9 cellular contexts compared by ENCODE assay signal in the genomic region with DNA sequence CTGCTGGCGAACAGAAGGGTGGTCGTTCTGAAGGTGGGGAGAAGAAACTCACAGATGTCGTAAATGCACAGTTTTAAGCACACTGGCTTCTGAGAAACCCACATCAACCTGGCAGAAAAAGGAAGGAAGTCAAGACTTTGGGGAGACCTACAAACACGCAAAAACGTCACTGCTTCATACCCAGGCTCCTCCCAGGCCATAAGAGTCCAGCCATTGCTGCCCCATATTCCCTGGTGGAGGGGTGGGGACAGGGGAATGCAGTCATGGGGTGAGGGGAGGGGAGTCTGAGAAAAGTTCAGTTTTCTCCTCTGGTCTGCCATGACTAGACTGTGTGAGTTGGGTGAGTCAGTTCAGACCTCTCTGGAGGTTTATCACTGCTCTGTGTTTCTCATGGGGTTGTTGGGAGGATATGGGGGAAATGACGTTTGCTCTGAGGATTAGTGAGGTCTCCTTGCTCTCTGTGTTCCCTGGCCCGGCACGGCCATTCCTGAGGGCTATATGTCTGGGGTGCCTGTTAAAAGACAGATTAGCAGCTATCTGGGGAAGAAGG.
DNase-seq lines count a peak whose midpoint lies in the region; ATAC-seq and TF ChIP-seq lines count a peak whose summit lies in the region.
"Had no signal": no experiment of that assay in that cellular context is flagged by ENCODE, and none has a peak within 500 bp of the region (broad histone marks: within the 10 kb centered on the region; RNA-seq: fewer than 3 reads in every experiment).

No MANE protein-coding gene starts in this region.

- ATAC-seq in CD8-positive, alpha-beta T cell = peak; percentile 80
- ATAC-seq in HG03354 (IDR thresholded peaks at IDR 0.05; ENCODE audit: poor library complexity, severe bottlenecking, unreplicated experiment) = peak; percentile 53
- no peak for ATAC-seq in HG02623 (IDR thresholded peaks at IDR 0.05; ENCODE audit: unreplicated experiment)
- no peak for ATAC-seq in GM19023 (IDR thresholded peaks at IDR 0.05; ENCODE audit: unreplicated experiment)
- no peak for ATAC-seq in HG03457 (IDR thresholded peaks at IDR 0.05; ENCODE audit: unreplicated experiment)

- no peaks in the 10 kb centered on the region for H3K27me3 ChIP-seq in CD8-positive, alpha-beta T cell (ENCODE audit: insufficient read depth, low read length)

- intact Hi-C loops in CD8-positive, alpha-beta T cell (cut with DNase I, micrococcal nuclease) = no loop called here

- peaks cover 33% of the 10 kb centered on the region for H3K4me1 Mint-ChIP-seq in CD8-positive, alpha-beta T cell (ENCODE audit: low read depth)
- H3K4me1 Mint-ChIP-seq in activated naive CD8-positive, alpha-beta T cell (ENCODE audit: low read depth) = peaks cover 40% of the 10 kb centered on the region

- no peak overlapping the region for H3K27ac ChIP-seq in CD8-positive, alpha-beta T cell (ENCODE audit: low read depth, low read length)
- H3K27ac ChIP-seq in mesodermal cell (ENCODE audit: low read depth, low read length, severe bottlenecking) = peak overlapping the region; percentile 96

- H3K9me3 ChIP-seq in CD8-positive, alpha-beta T cell (ENCODE audit: low read length) = no peaks in the 10 kb centered on the region
- H3K9me3 ChIP-seq in mesodermal cell (ENCODE audit: control insufficient read depth, low read length) = no peaks in the 10 kb centered on the region

- no peaks in the 10 kb centered on the region for H3K36me3 Mint-ChIP-seq in CD8-positive, alpha-beta T cell
- peaks cover 5% of the 10 kb centered on the region for H3K36me3 Mint-ChIP-seq in activated naive CD8-positive, alpha-beta T cell

- POLR2A ChIA-PET in CD8-positive, alpha-beta T cell (lab: Charles Lee) = no interaction called here

- H3K36me3 ChIP-seq in CD8-positive, alpha-beta T cell (ENCODE audit: insufficient read depth, low read length) = no peaks in the 10 kb centered on the region
- peaks cover 6% of the 10 kb centered on the region for H3K36me3 ChIP-seq in mesodermal cell (ENCODE audit: control insufficient read depth, insufficient read depth, low read length)

- peak overlapping the region; percentile 62 for H3K27ac Mint-ChIP-seq in CD8-positive, alpha-beta T cell
- peak overlapping the region; percentile 80 for H3K27ac Mint-ChIP-seq in activated naive CD8-positive, alpha-beta T cell

- H3K4me3 Mint-ChIP-seq in CD8-positive, alpha-beta T cell = no peak overlapping the region
- H3K4me3 Mint-ChIP-seq in activated naive CD8-positive, alpha-beta T cell = peak overlapping the region; percentile 42

- no peak overlapping the region for H3K4me3 ChIP-seq in CD8-positive, alpha-beta T cell (ENCODE audit: low read depth, low read length)
- H3K4me3 ChIP-seq in mesodermal cell (ENCODE audit: extremely low read depth, insufficient read depth, low read length, poor library complexity, severe bottlenecking) = no peak overlapping the region

- H3K4me1 ChIP-seq in CD8-positive, alpha-beta T cell (ENCODE audit: insufficient read depth, low read length) = peaks cover 17% of the 10 kb centered on the region
- peaks cover 48% of the 10 kb centered on the region for H3K4me1 ChIP-seq in mesodermal cell (ENCODE audit: control insufficient read depth, insufficient read depth, low read length, poor library complexity, severe bottlenecking)

- H3K9me3 Mint-ChIP-seq in CD8-positive, alpha-beta T cell = no peaks in the 10 kb centered on the region
- H3K9me3 Mint-ChIP-seq in activated naive CD8-positive, alpha-beta T cell (ENCODE audit: low read depth) = no peaks in the 10 kb centered on the region

- CTCF ChIA-PET in CD8-positive, alpha-beta T cell (lab: Charles Lee) = no interaction called here

- 75 to 84% methylated on average over 6 of the region's 8 CpGs for WGBS in mesodermal cell (ENCODE audit: insufficient coverage in 2 of 2), 2 experiments

- no peaks in the 10 kb centered on the region for H3K27me3 Mint-ChIP-seq in CD8-positive, alpha-beta T cell (ENCODE audit: low read depth)
- H3K27me3 Mint-ChIP-seq in activated naive CD8-positive, alpha-beta T cell = peaks cover 2% of the 10 kb centered on the region

- TF ChIP-seq CTCF in CD8-positive, alpha-beta T cell (IDR thresholded peaks at IDR 0.05) = no peak

- DNase-seq in CD8-positive, alpha-beta T cell = peak in 2 of 7 experiments; percentile 12 to 23
- no peak for DNase-seq in hepatic stellate cell (ENCODE audit: low spot score)
- DNase-seq: NCI-H526 treated with DMSO at 0.1 percent for 48 hours had no signal

Comparison
In these comparisons a context has a peak if more than half of its experiments do, and no peak if none do; other contexts are left out.
1. ATAC-seq: peak in CD8-positive, alpha-beta T cell (single experiment) and HG03354 (single experiment); none in HG02623 (single experiment), GM19023 (single experiment) and HG03457 (single experiment).